ENCODE assay signal across 8 cellular contexts in genomic region chr14:30621954-30622830, GRCh38. TPM values are rescaled to one million over a fixed set of nuclear protein-coding genes. Genes with fewer than 3 reads are reported as not detected.
A peak's percentile ranks its signal among the peaks of the same experiment; 100 is the strongest.
DNase-seq lines count a peak whose midpoint lies in the region; ATAC-seq and TF ChIP-seq lines count a peak whose summit lies in the region.

A gene with protein sequence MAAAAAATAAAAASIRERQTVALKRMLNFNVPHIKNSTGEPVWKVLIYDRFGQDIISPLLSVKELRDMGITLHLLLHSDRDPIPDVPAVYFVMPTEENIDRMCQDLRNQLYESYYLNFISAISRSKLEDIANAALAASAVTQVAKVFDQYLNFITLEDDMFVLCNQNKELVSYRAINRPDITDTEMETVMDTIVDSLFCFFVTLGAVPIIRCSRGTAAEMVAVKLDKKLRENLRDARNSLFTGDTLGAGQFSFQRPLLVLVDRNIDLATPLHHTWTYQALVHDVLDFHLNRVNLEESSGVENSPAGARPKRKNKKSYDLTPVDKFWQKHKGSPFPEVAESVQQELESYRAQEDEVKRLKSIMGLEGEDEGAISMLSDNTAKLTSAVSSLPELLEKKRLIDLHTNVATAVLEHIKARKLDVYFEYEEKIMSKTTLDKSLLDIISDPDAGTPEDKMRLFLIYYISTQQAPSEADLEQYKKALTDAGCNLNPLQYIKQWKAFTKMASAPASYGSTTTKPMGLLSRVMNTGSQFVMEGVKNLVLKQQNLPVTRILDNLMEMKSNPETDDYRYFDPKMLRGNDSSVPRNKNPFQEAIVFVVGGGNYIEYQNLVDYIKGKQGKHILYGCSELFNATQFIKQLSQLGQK (plus strand): TSS chr14:30622319. CDS start chr14:30622339, 20 bp downstream.

- peaks cover 5% of the 10 kb centered on the region for H3K36me3 Mint-ChIP-seq in type B pancreatic cell

- ATAC-seq in HG02763 (IDR thresholded peaks at IDR 0.05; ENCODE audit: unreplicated experiment) = peak; percentile 96

- TF ChIP-seq CTCF in GM12865 (IDR thresholded peaks at IDR 0.05; ENCODE audit: insufficient read depth, low read depth, low read length, missing control alignments) (no peak), type B pancreatic cell (conservative IDR thresholded peaks at IDR 0.05) (no peak)

- DNase-seq in GM12865 (ENCODE audit: low read depth) = peak; percentile 97
- DNase-seq in NCI-H1436 (lab: John Stamatoyannopoulos, UW) = peak; percentile 91
- peak; percentile 86 for DNase-seq in T follicular helper cell (ENCODE audit: low read depth)
- peak; percentile 98 for DNase-seq in cardiac septum (ENCODE audit: low spot score)
- DNase-seq in pons (ENCODE audit: low spot score) = peak; percentile 93
- peak; percentile 94 for DNase-seq in type B pancreatic cell (ENCODE audit: extremely low spot score, unreplicated experiment)

- H3K27ac ChIP-seq in adipose tissue (ENCODE audit: low read depth, low read length) = peak within 1 kb of the TSS; percentile 32

- 1% methylated on average over 35 of the region's 35 CpGs for WGBS in adipose tissue, 3 donors

- intact Hi-C loops in cardiac septum (cut with DNase I) = no loop called here

- peak within 1 kb of the TSS; percentile 98 for H3K4me3 Mint-ChIP-seq in type B pancreatic cell

- H3K27ac Mint-ChIP-seq in type B pancreatic cell = peak within 1 kb of the TSS; percentile 99

- peaks cover 16% of the 10 kb centered on the region for H3K4me1 Mint-ChIP-seq in type B pancreatic cell (ENCODE audit: unreplicated experiment)

- no peaks in the 10 kb centered on the region for H3K27me3 Mint-ChIP-seq in type B pancreatic cell

- no peaks in the 10 kb centered on the region for H3K9me3 Mint-ChIP-seq in type B pancreatic cell

- H3K4me3 ChIP-seq in GM12865 (ENCODE audit: low read depth, low read length) = peak within 1 kb of the TSS; percentile 79

RNA-seq across cellular contexts. Expression of the gene that starts here (rescaled TPM):
- polyA plus RNA-seq in adipose tissue = 10 to 100 TPM; 31.0 to 60.7 (median 33.9) TPM
- total RNA-seq in cardiac septum (47.9 TPM), type B pancreatic cell (ENCODE audit: low replicate concordance) (68.8 and 93.8 TPM in 2 replicates)

Comparison
In these comparisons a context has a peak if more than half of its experiments do, and no peak if none do; other contexts are left out.
1. Peak in every context shown above with its lines: DNase-seq, ATAC-seq, H3K4me3 ChIP-seq and H3K27ac ChIP-seq.